In the genomic region with DNA sequence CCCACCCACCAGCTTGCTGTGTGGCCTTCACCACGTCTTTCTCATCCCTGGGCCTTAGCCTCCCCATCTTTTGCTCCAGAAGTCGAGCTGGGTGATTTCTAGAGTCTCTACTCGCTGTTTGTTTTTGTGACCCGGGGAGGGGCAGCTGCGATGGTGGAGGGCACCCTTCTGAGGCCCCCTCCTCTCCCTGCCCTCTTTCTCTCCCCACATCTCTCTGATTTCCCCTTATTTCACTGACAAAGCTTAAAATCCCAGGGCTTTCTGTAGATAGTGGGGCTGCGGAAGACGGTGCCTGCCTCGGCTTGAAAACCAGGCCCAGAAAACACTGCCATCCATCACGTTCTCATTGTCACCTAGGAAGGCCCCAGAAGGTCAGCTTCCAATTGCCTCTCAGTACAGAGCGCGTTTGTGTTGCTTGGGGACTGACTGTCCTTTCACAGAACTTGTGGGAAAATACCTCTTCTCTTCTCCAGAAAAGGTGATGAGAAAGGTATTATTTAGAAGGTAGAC, we compare ENCODE assay signal across 2 cellular contexts.
TF ChIP-seq lines count a peak whose summit lies in the region.

No MANE protein-coding gene starts in this region.

TF ChIP-seq in A549, 52 proteins besides CTCF, POLR2A, EP300 and RAD21 (continued from another document):
- TF ChIP-seq BHLHE40 (IDR thresholded peaks at IDR 0.05; ENCODE audit: low read depth, low read length) (no peak), CEBPB (IDR thresholded peaks at IDR 0.05) (no peak), CHD2 (IDR thresholded peaks at IDR 0.05; ENCODE audit: low read length, partially characterized antibody) (no peak), FOSL2 (IDR thresholded peaks at IDR 0.05) (no peak), FOSL2 (CRISPR knock-in tag; IDR thresholded peaks at IDR 0.05) (no peak), CBX8 (IDR thresholded peaks at IDR 0.05) (no peak)
- TF ChIP-seq, protein P1, sequence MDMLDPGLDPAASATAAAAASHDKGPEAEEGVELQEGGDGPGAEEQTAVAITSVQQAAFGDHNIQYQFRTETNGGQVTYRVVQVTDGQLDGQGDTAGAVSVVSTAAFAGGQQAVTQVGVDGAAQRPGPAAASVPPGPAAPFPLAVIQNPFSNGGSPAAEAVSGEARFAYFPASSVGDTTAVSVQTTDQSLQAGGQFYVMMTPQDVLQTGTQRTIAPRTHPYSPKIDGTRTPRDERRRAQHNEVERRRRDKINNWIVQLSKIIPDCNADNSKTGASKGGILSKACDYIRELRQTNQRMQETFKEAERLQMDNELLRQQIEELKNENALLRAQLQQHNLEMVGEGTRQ (IDR thresholded peaks at IDR 0.05): no peak
TF ChIP-seq in A549: peak in this region for 0.

TF ChIP-seq in H1, 55 proteins besides CTCF, POLR2A, EP300 and RAD21 (continued from another document):
- TF ChIP-seq SAP30 (IDR thresholded peaks at IDR 0.05; ENCODE audit: insufficient read depth, insufficient replicate concordance, low read length): no peak
- no peak for TF ChIP-seq NRF1 (IDR thresholded peaks at IDR 0.05; ENCODE audit: low read depth, low read length)
- no peak for TF ChIP-seq JUND (IDR thresholded peaks at IDR 0.05; ENCODE audit: low read length)
- no peak for TF ChIP-seq TAF7 (optimal IDR thresholded peaks at IDR 0.05; ENCODE audit: borderline replicate concordance, low read depth, low read length)
- TF ChIP-seq HDAC2 (IDR thresholded peaks at IDR 0.05; ENCODE audit: borderline replicate concordance in 1 of 2, low read depth in 2 of 2, low read length in 2 of 2): no peak
- no peak for TF ChIP-seq FOSL1 (IDR thresholded peaks at IDR 0.05; ENCODE audit: insufficient read depth, low read depth, low read length)
- TF ChIP-seq, protein P2, sequence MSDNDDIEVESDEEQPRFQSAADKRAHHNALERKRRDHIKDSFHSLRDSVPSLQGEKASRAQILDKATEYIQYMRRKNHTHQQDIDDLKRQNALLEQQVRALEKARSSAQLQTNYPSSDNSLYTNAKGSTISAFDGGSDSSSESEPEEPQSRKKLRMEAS (IDR thresholded peaks at IDR 0.05): no peak
- TF ChIP-seq RFX5 (IDR thresholded peaks at IDR 0.05; ENCODE audit: borderline replicate concordance, low read depth, low read length): no peak
- TF ChIP-seq CTBP2 (IDR thresholded peaks at IDR 0.05; ENCODE audit: borderline replicate concordance, insufficient read depth, insufficient read length, low read length): no peak
- no peak for TF ChIP-seq TBP (IDR thresholded peaks at IDR 0.05; ENCODE audit: low read depth, low read length)
- TF ChIP-seq CEBPB (IDR thresholded peaks at IDR 0.05; ENCODE audit: low read depth, low read length): no peak
- TF ChIP-seq RXRA (IDR thresholded peaks at IDR 0.05; ENCODE audit: insufficient read depth, low read depth, low read length): no peak
- TF ChIP-seq CHD2 (IDR thresholded peaks at IDR 0.05; ENCODE audit: low read length): no peak
- no peak for TF ChIP-seq EGR1 (IDR thresholded peaks at IDR 0.05; ENCODE audit: borderline replicate concordance, low read depth, low read length)
- TF ChIP-seq KDM1A (IDR thresholded peaks at IDR 0.05; ENCODE audit: borderline replicate concordance, low read length): no peak
- TF ChIP-seq RBBP5 (IDR thresholded peaks at IDR 0.05; ENCODE audit: borderline replicate concordance, low read depth, low read length): no peak
